2 cellular contexts compared by ENCODE assay signal in genomic region chr16:75464130-75464918, GRCh38.
TF ChIP-seq lines count a peak whose summit lies in the region.

TSS of gene TMEM170A (minus strand) at chr16:75464689. CDS start at chr16:75464600, 89 bp downstream.

TF ChIP-seq in A549, 52 proteins besides CTCF, POLR2A, EP300 and RAD21:
- TF ChIP-seq HMGXB4 (CRISPR knock-in tag; IDR thresholded peaks at IDR 0.05; ENCODE audit: borderline replicate concordance) (peak; percentile 73; the same call in 1 of the 2 replicates), USF2 (IDR thresholded peaks at IDR 0.05) (peak; percentile 27; the same call in 1 of the 2 replicates), HOXB13 (CRISPR knock-in tag; IDR thresholded peaks at IDR 0.05; ENCODE audit: low read depth) (no peak), PHF8 (IDR thresholded peaks at IDR 0.05; ENCODE audit: borderline replicate concordance, low read depth) (peak; percentile 96), E2F6 (IDR thresholded peaks at IDR 0.05; ENCODE audit: borderline replicate concordance, low read depth) (0 out of 2 replicates have a peak, but pooled peaks have one; percentile 36), FOSB (CRISPR knock-in tag; IDR thresholded peaks at IDR 0.05) (no peak), SMC3 (IDR thresholded peaks at IDR 0.05) (peak; percentile 88), RFX5 (IDR thresholded peaks at IDR 0.05) (peak; percentile 44; the same call in 1 of the 2 replicates), CEBPB (IDR thresholded peaks at IDR 0.05) (peak in 1 of 2 experiments; percentile 50; a peak in 1 of 4 replicates), FOSL2 (IDR thresholded peaks at IDR 0.05) (no peak), FOSL2 (CRISPR knock-in tag; IDR thresholded peaks at IDR 0.05) (peak; percentile 38; the same call in 1 of the 2 replicates), JUN (IDR thresholded peaks at IDR 0.05) (peak; percentile 91 to 92), HOXA7 (CRISPR knock-in tag; IDR thresholded peaks at IDR 0.05) (no peak), PBX3 (IDR thresholded peaks at IDR 0.05) (no peak), MYC (IDR thresholded peaks at IDR 0.05; ENCODE audit: borderline replicate concordance, low read length) (peak; percentile 79), RARB (CRISPR knock-in tag; IDR thresholded peaks at IDR 0.05) (no peak), BCL3 (IDR thresholded peaks at IDR 0.05) (peak; percentile 95), KDM5A (IDR thresholded peaks at IDR 0.05) (no peak), TP53 (CRISPR knock-in tag; IDR thresholded peaks at IDR 0.05) (no peak), ZC3H11A (IDR thresholded peaks at IDR 0.05) (no peak)
- TF ChIP-seq, protein P1, sequence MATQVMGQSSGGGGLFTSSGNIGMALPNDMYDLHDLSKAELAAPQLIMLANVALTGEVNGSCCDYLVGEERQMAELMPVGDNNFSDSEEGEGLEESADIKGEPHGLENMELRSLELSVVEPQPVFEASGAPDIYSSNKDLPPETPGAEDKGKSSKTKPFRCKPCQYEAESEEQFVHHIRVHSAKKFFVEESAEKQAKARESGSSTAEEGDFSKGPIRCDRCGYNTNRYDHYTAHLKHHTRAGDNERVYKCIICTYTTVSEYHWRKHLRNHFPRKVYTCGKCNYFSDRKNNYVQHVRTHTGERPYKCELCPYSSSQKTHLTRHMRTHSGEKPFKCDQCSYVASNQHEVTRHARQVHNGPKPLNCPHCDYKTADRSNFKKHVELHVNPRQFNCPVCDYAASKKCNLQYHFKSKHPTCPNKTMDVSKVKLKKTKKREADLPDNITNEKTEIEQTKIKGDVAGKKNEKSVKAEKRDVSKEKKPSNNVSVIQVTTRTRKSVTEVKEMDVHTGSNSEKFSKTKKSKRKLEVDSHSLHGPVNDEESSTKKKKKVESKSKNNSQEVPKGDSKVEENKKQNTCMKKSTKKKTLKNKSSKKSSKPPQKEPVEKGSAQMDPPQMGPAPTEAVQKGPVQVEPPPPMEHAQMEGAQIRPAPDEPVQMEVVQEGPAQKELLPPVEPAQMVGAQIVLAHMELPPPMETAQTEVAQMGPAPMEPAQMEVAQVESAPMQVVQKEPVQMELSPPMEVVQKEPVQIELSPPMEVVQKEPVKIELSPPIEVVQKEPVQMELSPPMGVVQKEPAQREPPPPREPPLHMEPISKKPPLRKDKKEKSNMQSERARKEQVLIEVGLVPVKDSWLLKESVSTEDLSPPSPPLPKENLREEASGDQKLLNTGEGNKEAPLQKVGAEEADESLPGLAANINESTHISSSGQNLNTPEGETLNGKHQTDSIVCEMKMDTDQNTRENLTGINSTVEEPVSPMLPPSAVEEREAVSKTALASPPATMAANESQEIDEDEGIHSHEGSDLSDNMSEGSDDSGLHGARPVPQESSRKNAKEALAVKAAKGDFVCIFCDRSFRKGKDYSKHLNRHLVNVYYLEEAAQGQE (IDR thresholded peaks at IDR 0.05): no peak
- TF ChIP-seq, protein P2, sequence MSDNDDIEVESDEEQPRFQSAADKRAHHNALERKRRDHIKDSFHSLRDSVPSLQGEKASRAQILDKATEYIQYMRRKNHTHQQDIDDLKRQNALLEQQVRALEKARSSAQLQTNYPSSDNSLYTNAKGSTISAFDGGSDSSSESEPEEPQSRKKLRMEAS (IDR thresholded peaks at IDR 0.05): peak; percentile 87
TF ChIP-seq in A549: peak in this region for 12.

TF ChIP-seq in K562, 482 proteins besides CTCF, POLR2A, EP300 and RAD21 (continued from another document and continues in another):
- 0 out of 2 replicates have a peak, but pooled peaks have one; percentile 25 for TF ChIP-seq KLF6 (CRISPR knock-in tag; IDR thresholded peaks at IDR 0.05; ENCODE audit: borderline replicate concordance)
- peak; percentile 75 for TF ChIP-seq EP400 (IDR thresholded peaks at IDR 0.05)
- peak; percentile 70 for TF ChIP-seq SP2 (IDR thresholded peaks at IDR 0.05; ENCODE audit: extremely low read depth, low read depth, low read length, poor library complexity, severe bottlenecking)
- TF ChIP-seq TBP (optimal IDR thresholded peaks at IDR 0.05; ENCODE audit: low read depth, low read length): peak; percentile 78
- TF ChIP-seq CBX5 (IDR thresholded peaks at IDR 0.05; ENCODE audit: borderline replicate concordance, low read depth): peak; percentile 66; the same call in 1 of the 2 replicates
- TF ChIP-seq, protein P3, sequence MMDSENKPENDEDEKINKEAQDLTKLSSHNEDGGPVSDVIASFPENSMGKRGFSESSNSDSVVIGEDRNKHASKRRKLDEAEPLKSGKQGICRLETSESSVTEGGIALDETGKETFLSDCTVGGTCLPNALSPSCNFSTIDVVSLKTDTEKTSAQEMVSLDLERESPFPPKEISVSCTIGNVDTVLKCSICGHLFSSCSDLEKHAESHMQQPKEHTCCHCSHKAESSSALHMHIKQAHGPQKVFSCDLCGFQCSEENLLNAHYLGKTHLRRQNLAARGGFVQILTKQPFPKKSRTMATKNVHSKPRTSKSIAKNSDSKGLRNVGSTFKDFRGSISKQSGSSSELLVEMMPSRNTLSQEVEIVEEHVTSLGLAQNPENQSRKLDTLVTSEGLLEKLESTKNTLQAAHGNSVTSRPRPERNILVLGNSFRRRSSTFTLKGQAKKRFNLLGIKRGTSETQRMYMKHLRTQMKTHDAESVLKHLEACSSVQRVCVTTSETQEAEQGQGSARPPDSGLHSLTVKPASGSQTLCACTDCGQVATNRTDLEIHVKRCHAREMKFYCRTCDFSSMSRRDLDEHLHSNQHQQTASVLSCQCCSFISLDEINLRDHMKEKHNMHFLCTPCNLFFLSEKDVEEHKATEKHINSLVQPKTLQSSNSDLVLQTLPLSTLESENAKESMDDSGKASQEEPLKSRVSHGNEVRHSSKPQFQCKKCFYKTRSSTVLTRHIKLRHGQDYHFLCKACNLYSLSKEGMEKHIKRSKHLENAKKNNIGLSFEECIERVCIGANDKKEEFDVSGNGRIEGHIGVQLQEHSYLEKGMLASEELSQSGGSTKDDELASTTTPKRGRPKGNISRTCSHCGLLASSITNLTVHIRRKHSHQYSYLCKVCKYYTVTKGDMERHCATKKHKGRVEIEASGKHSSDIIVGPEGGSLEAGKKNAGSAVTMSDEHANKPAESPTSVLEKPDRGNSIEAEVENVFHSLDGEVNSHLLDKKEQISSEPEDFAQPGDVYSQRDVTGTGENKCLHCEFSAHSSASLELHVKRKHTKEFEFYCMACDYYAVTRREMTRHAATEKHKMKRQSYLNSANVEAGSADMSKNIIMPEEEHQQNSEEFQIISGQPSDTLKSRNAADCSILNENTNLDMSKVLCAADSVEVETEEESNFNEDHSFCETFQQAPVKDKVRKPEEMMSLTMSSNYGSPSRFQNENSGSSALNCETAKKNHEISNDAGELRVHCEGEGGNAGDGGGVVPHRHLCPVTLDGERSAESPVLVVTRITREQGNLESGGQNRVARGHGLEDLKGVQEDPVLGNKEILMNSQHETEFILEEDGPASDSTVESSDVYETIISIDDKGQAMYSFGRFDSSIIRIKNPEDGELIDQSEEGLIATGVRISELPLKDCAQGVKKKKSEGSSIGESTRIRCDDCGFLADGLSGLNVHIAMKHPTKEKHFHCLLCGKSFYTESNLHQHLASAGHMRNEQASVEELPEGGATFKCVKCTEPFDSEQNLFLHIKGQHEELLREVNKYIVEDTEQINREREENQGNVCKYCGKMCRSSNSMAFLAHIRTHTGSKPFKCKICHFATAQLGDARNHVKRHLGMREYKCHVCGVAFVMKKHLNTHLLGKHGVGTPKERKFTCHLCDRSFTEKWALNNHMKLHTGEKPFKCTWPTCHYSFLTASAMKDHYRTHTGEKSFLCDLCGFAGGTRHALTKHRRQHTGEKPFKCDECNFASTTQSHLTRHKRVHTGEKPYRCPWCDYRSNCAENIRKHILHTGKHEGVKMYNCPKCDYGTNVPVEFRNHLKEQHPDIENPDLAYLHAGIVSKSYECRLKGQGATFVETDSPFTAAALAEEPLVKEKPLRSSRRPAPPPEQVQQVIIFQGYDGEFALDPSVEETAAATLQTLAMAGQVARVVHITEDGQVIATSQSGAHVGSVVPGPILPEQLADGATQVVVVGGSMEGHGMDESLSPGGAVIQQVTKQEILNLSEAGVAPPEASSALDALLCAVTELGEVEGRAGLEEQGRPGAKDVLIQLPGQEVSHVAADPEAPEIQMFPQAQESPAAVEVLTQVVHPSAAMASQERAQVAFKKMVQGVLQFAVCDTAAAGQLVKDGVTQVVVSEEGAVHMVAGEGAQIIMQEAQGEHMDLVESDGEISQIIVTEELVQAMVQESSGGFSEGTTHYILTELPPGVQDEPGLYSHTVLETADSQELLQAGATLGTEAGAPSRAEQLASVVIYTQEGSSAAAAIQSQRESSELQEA (IDR thresholded peaks at IDR 0.05; ENCODE audit: low read depth): no peak
- TF ChIP-seq RCOR1 (IDR thresholded peaks at IDR 0.05; ENCODE audit: borderline replicate concordance in 1 of 2, low read depth in 2 of 2, low read length in 2 of 2): peak; percentile 34 to 73; a peak in 3 of 4 replicates
- no peak for TF ChIP-seq ZNF133 (CRISPR knock-in tag; IDR thresholded peaks at IDR 0.05)
- TF ChIP-seq STAT5B (CRISPR knock-in tag; IDR thresholded peaks at IDR 0.05): no peak
- peak; percentile 84 for TF ChIP-seq KLF16 (IDR thresholded peaks at IDR 0.05)
- TF ChIP-seq ZBTB7A (IDR thresholded peaks at IDR 0.05; ENCODE audit: borderline replicate concordance, control insufficient read depth, low read depth, low read length): peak; percentile 62; the same call in 1 of the 2 replicates
- TF ChIP-seq, protein P4, sequence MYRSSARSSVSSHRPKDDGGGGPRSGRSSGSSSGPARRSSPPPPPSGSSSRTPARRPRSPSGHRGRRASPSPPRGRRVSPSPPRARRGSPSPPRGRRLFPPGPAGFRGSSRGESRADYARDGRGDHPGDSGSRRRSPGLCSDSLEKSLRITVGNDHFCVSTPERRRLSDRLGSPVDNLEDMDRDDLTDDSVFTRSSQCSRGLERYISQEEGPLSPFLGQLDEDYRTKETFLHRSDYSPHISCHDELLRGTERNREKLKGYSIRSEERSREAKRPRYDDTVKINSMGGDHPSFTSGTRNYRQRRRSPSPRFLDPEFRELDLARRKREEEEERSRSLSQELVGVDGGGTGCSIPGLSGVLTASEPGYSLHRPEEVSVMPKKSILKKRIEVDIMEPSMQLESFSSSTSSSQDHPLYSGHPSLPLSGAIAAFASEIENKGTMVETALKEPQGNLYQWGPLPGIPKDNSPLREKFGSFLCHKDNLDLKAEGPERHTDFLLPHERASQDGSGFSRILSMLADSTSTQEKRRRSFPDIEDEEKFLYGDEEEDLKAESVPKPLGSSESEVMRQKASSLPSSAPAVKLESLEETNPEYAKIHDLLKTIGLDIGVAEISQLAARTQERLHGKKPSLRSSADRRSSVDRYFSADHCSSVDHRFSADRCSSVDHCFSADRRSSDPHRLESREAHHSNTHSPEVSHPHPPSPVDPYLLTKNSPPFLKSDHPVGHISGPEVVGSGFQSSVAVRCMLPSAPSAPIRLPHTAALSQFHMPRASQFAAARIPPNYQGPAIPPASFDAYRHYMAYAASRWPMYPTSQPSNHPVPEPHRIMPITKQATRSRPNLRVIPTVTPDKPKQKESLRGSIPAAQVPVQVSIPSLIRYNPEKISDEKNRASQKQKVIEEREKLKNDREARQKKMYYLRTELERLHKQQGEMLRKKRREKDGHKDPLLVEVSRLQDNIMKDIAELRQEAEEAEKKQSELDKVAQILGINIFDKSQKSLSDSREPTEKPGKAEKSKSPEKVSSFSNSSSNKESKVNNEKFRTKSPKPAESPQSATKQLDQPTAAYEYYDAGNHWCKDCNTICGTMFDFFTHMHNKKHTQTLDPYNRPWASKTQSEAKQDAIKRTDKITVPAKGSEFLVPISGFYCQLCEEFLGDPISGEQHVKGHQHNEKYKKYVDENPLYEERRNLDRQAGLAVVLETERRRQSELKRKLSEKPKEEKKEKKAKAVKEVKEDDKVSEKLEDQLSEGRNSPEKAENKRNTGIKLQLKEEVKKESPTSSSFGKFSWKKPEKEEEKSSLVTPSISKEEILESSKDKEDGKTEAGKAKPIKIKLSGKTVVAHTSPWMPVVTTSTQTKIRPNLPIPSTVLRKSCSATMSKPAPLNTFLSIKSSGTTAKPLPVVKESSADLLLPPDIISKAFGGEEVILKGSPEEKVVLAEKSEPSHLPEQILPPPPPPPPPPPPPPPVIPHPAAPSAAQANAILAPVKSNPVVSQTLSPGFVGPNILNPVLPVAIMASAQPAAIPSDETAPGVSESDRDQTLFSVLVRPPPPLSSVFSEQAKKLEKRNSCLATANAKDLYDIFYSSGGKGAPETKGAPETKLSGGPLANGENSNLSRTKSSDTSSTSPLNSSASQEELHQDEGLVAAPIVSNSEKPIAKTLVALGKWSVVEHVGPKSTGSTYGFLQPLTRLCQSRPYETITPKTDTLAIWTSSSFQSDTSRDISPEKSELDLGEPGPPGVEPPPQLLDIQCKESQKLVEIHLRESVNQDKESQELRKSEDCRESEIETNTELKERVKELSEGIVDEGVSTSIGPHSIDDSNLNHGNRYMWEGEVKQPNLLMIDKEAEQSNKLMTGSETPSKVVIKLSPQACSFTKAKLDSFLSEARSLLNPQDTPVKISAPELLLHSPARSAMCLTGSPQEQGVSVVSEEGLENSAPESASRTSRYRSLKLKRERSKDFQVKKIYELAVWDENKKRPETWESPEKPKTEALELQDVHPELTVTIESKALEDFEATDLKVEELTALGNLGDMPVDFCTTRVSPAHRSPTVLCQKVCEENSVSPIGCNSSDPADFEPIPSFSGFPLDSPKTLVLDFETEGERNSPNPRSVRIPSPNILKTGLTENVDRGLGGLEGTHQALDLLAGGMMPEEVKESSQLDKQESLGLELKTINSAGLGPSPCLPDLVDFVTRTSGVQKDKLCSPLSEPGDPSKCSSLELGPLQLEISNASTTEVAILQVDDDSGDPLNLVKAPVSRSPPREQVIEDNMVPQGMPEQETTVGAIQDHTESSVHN (IDR thresholded peaks at IDR 0.05; ENCODE audit: borderline replicate concordance in 1 of 2, low read depth in 1 of 2): no peak
- TF ChIP-seq SAFB2 (IDR thresholded peaks at IDR 0.05; ENCODE audit: borderline replicate concordance, low read depth, low read length, severe bottlenecking): no peak
- peak; percentile 54 for TF ChIP-seq EGR1 (conservative IDR thresholded peaks at IDR 0.05)
- TF ChIP-seq SMAD4 (CRISPR knock-in tag; conservative IDR thresholded peaks at IDR 0.05): peak; percentile 47; the same call in 1 of the 2 replicates
- no peak for TF ChIP-seq ZNF280A (IDR thresholded peaks at IDR 0.05; ENCODE audit: low read depth, partially characterized antibody)
- TF ChIP-seq ARID1B (IDR thresholded peaks at IDR 0.05): no peak
- 0 out of 2 replicates have a peak, but pooled peaks have one; percentile 10 for TF ChIP-seq TCF7L2 (IDR thresholded peaks at IDR 0.05; ENCODE audit: low read depth, low read length)
- no peak for TF ChIP-seq CC2D1A (IDR thresholded peaks at IDR 0.05)
- TF ChIP-seq TCF7 (IDR thresholded peaks at IDR 0.05; ENCODE audit: borderline replicate concordance): no peak; the same call in 1 of the 2 replicates
- no peak for TF ChIP-seq ETV6 (IDR thresholded peaks at IDR 0.05; ENCODE audit: borderline replicate concordance in 1 of 2, low read depth in 2 of 2, low read length in 1 of 2)
- no peak for TF ChIP-seq ETV6 (CRISPR knock-in tag; IDR thresholded peaks at IDR 0.05; ENCODE audit: borderline replicate concordance)
